ENCODE assay signal across 1 cellular context in genomic region chr2:118124293-118124891, GRCh38.
TF ChIP-seq lines count a peak whose summit lies in the region.

No MANE protein-coding gene starts in this region.

TF ChIP-seq in HepG2, 621 proteins besides CTCF, POLR2A, EP300 and RAD21 (continued from another document):
- TF ChIP-seq HNF1A (IDR thresholded peaks at IDR 0.05; ENCODE audit: low read depth): no peak
- no peak for TF ChIP-seq HNF1A (CRISPR knock-in tag; IDR thresholded peaks at IDR 0.05; ENCODE audit: borderline replicate concordance)
- TF ChIP-seq NFAT5 (CRISPR knock-in tag; IDR thresholded peaks at IDR 0.05): no peak
- no peak for TF ChIP-seq MIER3 (CRISPR knock-in tag; IDR thresholded peaks at IDR 0.05; ENCODE audit: borderline replicate concordance)
- TF ChIP-seq MAFK (conservative IDR thresholded peaks at IDR 0.05 in 1 of 2, IDR thresholded peaks at IDR 0.05 in 1 of 2; ENCODE audit: low read length in 2 of 2): 0 out of 4 replicates have a peak, but pooled peaks of 1 of the 2 experiments have one; percentile 1
